9 cellular contexts compared by ENCODE assay signal in the genomic region with DNA sequence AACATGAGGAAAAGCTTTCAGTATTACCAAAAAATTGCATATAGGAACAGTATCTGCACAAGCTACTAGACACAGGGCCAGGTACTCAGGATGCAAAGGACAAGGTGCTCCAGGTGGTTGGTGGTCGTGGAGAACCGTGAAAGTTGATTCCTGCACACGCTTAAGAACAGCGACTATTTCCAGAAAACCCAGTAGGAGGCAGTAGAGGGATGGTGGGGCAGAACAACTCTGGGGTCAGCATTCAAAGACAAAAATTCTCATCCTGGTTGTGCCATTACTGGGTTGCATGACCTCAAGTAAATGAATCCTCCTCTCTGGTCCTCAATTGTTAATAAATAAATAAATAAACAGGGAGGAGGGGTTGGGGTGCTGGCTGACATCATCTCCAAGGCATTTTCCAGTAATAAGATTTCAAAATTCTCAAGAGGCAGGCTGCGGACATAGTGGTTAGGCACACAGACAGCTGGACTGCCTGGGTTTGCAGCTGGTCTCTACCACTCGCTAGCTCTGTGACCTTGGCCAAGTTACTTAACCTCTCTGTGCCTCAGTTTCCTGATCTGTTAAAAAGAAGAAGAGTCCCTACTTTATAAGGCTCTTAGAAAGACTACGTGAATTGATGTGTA.
DNase-seq lines count a peak whose midpoint lies in the region; ATAC-seq and TF ChIP-seq lines count a peak whose summit lies in the region.
"Had no signal": no experiment of that assay in that cellular context is flagged by ENCODE, and none has a peak within 500 bp of the region (broad histone marks: within the 10 kb centered on the region; RNA-seq: fewer than 3 reads in every experiment).

No MANE protein-coding gene starts in this region.

- H4K20me1 ChIP-seq in DND-41 (ENCODE audit: insufficient read depth, low read length) (no peaks in the 10 kb centered on the region), GM23338 (replicated peaks; ENCODE audit: insufficient read depth) (no peaks in the 10 kb centered on the region), OCI-LY3 (ENCODE audit: insufficient read depth, low read length) (no peaks in the 10 kb centered on the region)

- peaks cover 7% of the 10 kb centered on the region for H3K9me3 Mint-ChIP-seq in GM23338
- H3K9me3 Mint-ChIP-seq: stimulated activated naive CD8-positive, alpha-beta T cell treated with anti-CD3 and anti-CD28 coated beads, Interleukin-15, Interleukin-2, amounts not matched to agents 100 ng/mL and 50 ng/mL, for 24 hours had no signal

- no peaks in the 10 kb centered on the region for H3F3A ChIP-seq in GM23338 (replicated peaks; ENCODE audit: low read depth)

- H3K4me3 ChIP-seq in DND-41 (ENCODE audit: low read depth in 1 of 2, low read length in 2 of 2) (no peak overlapping the region), GM23338 (no peak overlapping the region), OCI-LY3 (ENCODE audit: low read length) (no peak overlapping the region), iPS-20b (ENCODE audit: low read length) (peak overlapping the region; percentile 4; the same call in 1 of the 2 replicates), body of pancreas (no peak overlapping the region)
- H3K4me3 ChIP-seq: PC-9 had no signal

- no peak overlapping the region for H3K4me3 Mint-ChIP-seq in GM23338
- H3K4me3 Mint-ChIP-seq: stimulated activated naive CD8-positive, alpha-beta T cell treated with anti-CD3 and anti-CD28 coated beads, Interleukin-15, Interleukin-2, amounts not matched to agents 100 ng/mL and 50 ng/mL, for 24 hours had no signal

- H2AFZ ChIP-seq in DND-41 (ENCODE audit: low read depth, low read length) (no peak overlapping the region), GM23338 (peak overlapping the region; percentile 44; the same call in 1 of the 2 replicates), OCI-LY3 (ENCODE audit: low read depth, low read length) (no peak overlapping the region)
- H2AFZ ChIP-seq: PC-9 had no signal

- no peak for TF ChIP-seq POLR2A in body of pancreas (IDR thresholded peaks at IDR 0.05)

- H3K27ac ChIP-seq in DND-41 (ENCODE audit: low read length) (no peak overlapping the region), GM23338 (ENCODE audit: low read depth) (no peak overlapping the region), OCI-LY3 (ENCODE audit: low read length) (no peak overlapping the region), iPS-20b (ENCODE audit: low read length) (no peak overlapping the region), body of pancreas (no peak overlapping the region)
- H3K27ac ChIP-seq: PC-9 had no signal

- TF ChIP-seq CTCF in DND-41 (IDR thresholded peaks at IDR 0.05; ENCODE audit: borderline replicate concordance, extremely low read depth, low read length, poor library complexity, severe bottlenecking): peak; percentile 51
- TF ChIP-seq CTCF in GM23338 (conservative IDR thresholded peaks at IDR 0.05; ENCODE audit: low read depth in 2 of 2): peak; percentile 59 to 67
- peak; percentile 20 for TF ChIP-seq CTCF in OCI-LY3 (IDR thresholded peaks at IDR 0.05; ENCODE audit: low read depth, low read length)
- no peak for TF ChIP-seq CTCF in body of pancreas (IDR thresholded peaks at IDR 0.05)

- no peak overlapping the region for H3K27ac Mint-ChIP-seq in GM23338
- H3K27ac Mint-ChIP-seq: stimulated activated naive CD8-positive, alpha-beta T cell treated with anti-CD3 and anti-CD28 coated beads, Interleukin-15, Interleukin-2, amounts not matched to agents 100 ng/mL and 50 ng/mL, for 24 hours had no signal

- no peak overlapping the region for H3K4me2 ChIP-seq in DND-41 (ENCODE audit: insufficient read depth, low read length)
- H3K4me2 ChIP-seq in GM23338: peak overlapping the region; percentile 53; the same call in 1 of the 2 replicates
- H3K4me2 ChIP-seq in OCI-LY3 (ENCODE audit: low read length): no peak overlapping the region
- H3K4me2 ChIP-seq: PC-9 had no signal

- intact Hi-C loops in body of pancreas (cut with DNase I): no loop called here

- H3K27me3 ChIP-seq in DND-41 (ENCODE audit: insufficient read depth, low read length, poor library complexity) (no peaks in the 10 kb centered on the region), GM23338 (ENCODE audit: insufficient read depth) (no peaks in the 10 kb centered on the region), OCI-LY3 (ENCODE audit: low read depth, low read length) (no peaks in the 10 kb centered on the region), iPS-20b (ENCODE audit: insufficient read depth, low read length) (no peaks in the 10 kb centered on the region), body of pancreas (no peaks in the 10 kb centered on the region)

- H3K79me2 ChIP-seq in DND-41 (ENCODE audit: insufficient read depth, low read length) (no peaks in the 10 kb centered on the region), GM23338 (replicated peaks; ENCODE audit: insufficient read depth) (no peaks in the 10 kb centered on the region), OCI-LY3 (ENCODE audit: low read length) (no peaks in the 10 kb centered on the region)

- peaks cover 12% of the 10 kb centered on the region for H3K9me2 ChIP-seq in GM23338 (ENCODE audit: insufficient read depth)

- peaks cover 33% of the 10 kb centered on the region for H3K4me1 Mint-ChIP-seq in GM23338

- no peak for ATAC-seq in DND-41 (ENCODE audit: insufficient read depth, low read depth)
- peak; percentile 22 for ATAC-seq in GM23338
- no peak for ATAC-seq in body of pancreas

- peaks cover 16% of the 10 kb centered on the region for H3K27me3 Mint-ChIP-seq in GM23338 (ENCODE audit: insufficient read depth, low read depth, poor library complexity)

- H3K36me3 ChIP-seq in DND-41 (ENCODE audit: insufficient read depth, low read length) (no peaks in the 10 kb centered on the region), GM23338 (ENCODE audit: insufficient read depth) (no peaks in the 10 kb centered on the region), OCI-LY3 (replicated peaks; ENCODE audit: low read depth, low read length) (peaks cover 4% of the 10 kb centered on the region), iPS-20b (ENCODE audit: insufficient read depth, low read depth, low read length) (no peaks in the 10 kb centered on the region), body of pancreas (replicated peaks in 1 of 2; ENCODE audit: insufficient read depth in 1 of 2, low read depth in 2 of 2) (no peaks in the 10 kb centered on the region)

- H3K4me1 ChIP-seq in DND-41 (ENCODE audit: insufficient read depth, low read length) (no peaks in the 10 kb centered on the region), GM23338 (ENCODE audit: insufficient read depth) (peaks cover 14% of the 10 kb centered on the region), OCI-LY3 (ENCODE audit: low read length) (peaks cover 4% of the 10 kb centered on the region), iPS-20b (ENCODE audit: insufficient read depth, low read length) (peaks cover 11% of the 10 kb centered on the region; the same call in 1 of the 2 replicates), body of pancreas (peaks cover 8% of the 10 kb centered on the region)

- no peaks in the 10 kb centered on the region for H3K36me3 Mint-ChIP-seq in GM23338 (ENCODE audit: low read depth)

- WGBS in body of pancreas, 2 donors: 41 to 47% methylated on average over 7 of the region's 7 CpGs

- DNase-seq in DND-41 (no peak), GM23338 (ENCODE audit: low spot score) (peak; percentile 69), NCI-H1105 (lab: John Stamatoyannopoulos, UW) (no peak), body of pancreas (no peak), occipital lobe (lab: John Stamatoyannopoulos, UW) (no peak)

- H3K9me3 ChIP-seq in DND-41 (ENCODE audit: insufficient read depth, low read length, severe bottlenecking) (no peaks in the 10 kb centered on the region), OCI-LY3 (ENCODE audit: insufficient read depth, low read length) (no peaks in the 10 kb centered on the region), iPS-20b (ENCODE audit: insufficient read depth, low read depth, low read length) (no peaks in the 10 kb centered on the region), body of pancreas (no peaks in the 10 kb centered on the region)

- H3K9ac ChIP-seq in DND-41 (ENCODE audit: low read depth, low read length): no peak overlapping the region
- no peak overlapping the region for H3K9ac ChIP-seq in OCI-LY3 (ENCODE audit: low read length)
- H3K9ac ChIP-seq in iPS-20b (ENCODE audit: low read depth, low read length): no peak overlapping the region

TF ChIP-seq in GM23338, 12 proteins besides CTCF, POLR2A, EP300 and RAD21:
- no peak for TF ChIP-seq ZNF331 (CRISPR knock-in tag; IDR thresholded peaks at IDR 0.05; ENCODE audit: low read depth)
- TF ChIP-seq CREB1 (CRISPR knock-in tag; IDR thresholded peaks at IDR 0.05; ENCODE audit: low read depth): no peak
- no peak for TF ChIP-seq EZH2 (IDR thresholded peaks at IDR 0.05; ENCODE audit: low read depth, unreplicated experiment)
- TF ChIP-seq NANOG (IDR thresholded peaks at IDR 0.05; ENCODE audit: borderline replicate concordance): no peak
- TF ChIP-seq POLR2AphosphoS5 (IDR thresholded peaks at IDR 0.05; ENCODE audit: low read depth): no peak
- no peak for TF ChIP-seq ZNF114 (CRISPR knock-in tag; IDR thresholded peaks at IDR 0.05)

Comparison
In these comparisons a context has a peak if more than half of its experiments do, and no peak if none do; other contexts are left out.
1. CTCF ChIP-seq: peak in DND-41 (single experiment), GM23338 (2 of 2) and OCI-LY3 (single experiment); none in body of pancreas (0 of 7).